ENCODE assay signal across 23 cellular contexts in genomic region chr7:108201766-108202165, GRCh38.
"Had no signal": no experiment of that assay in that cellular context is flagged by ENCODE, and none has a peak within 500 bp of the region (broad histone marks: within the 10 kb centered on the region; RNA-seq: fewer than 3 reads in every experiment).

No MANE protein-coding gene starts in this region.

- H3K9me3 ChIP-seq: body of pancreas, heart right ventricle, mucosa of descending colon, right lobe of liver, tibial nerve had no signal

- ATAC-seq: activated CD8-positive, alpha-beta memory T cell treated with anti-CD3 and anti-CD28 coated beads, Interleukin-2, amount 10 ng/mL, durations not matched to agents 7 days and 5 days; activated CD8-positive, alpha-beta T cell treated with anti-CD3 and anti-CD28 coated beads for 36 hours; body of pancreas; heart right ventricle; left colon; mucosa of descending colon; right lobe of liver; stimulated activated effector memory CD8-positive, alpha-beta T cell treated with anti-CD3 and anti-CD28 coated beads, Interleukin-12 subunit alpha, Interleukin-12 subunit beta, amount 100 ng/mL, for 72 hours; stimulated activated naive CD8-positive, alpha-beta T cell treated with anti-CD3 and anti-CD28 coated beads, Interleukin-15, amount 100 ng/mL, for 72 hours had no signal

- H3K4me3 ChIP-seq: body of pancreas, cardiac muscle cell, heart right ventricle, mucosa of descending colon, right lobe of liver, tibial nerve had no signal

- H3K36me3 ChIP-seq: cardiac muscle cell, heart right ventricle, right lobe of liver, WERI-Rb-1 had no signal

- DNase-seq: activated CD4-positive, alpha-beta T cell treated with anti-CD3 and anti-CD28 coated beads, Interleukin-2, amount 10 ng/mL, durations not matched to agents 7 days and 5 days; activated CD4-positive, CD25-positive, alpha-beta regulatory T cell treated with anti-CD3 and anti-CD28 coated beads, Interleukin-2, amount 50 U/mL, for 72 hours; activated CD8-positive, alpha-beta memory T cell treated with anti-CD3 and anti-CD28 coated beads, Interleukin-2, amount 10 ng/mL, durations not matched to agents 7 days and 5 days; activated CD8-positive, alpha-beta T cell treated with anti-CD3 and anti-CD28 coated beads for 36 hours; activated effector memory CD4-positive, alpha-beta T cell treated with anti-CD3 and anti-CD28 coated beads, Interleukin-2, amount 50 U/mL, for 16 hours; activated naive CD4-positive, alpha-beta T cell treated with anti-CD3 and anti-CD28 coated beads, Interleukin-2, amount 10 ng/mL, durations not matched to agents 7 days and 5 days; activated T-cell treated with anti-CD3 and anti-CD28 coated beads for 4 hours; amygdala; body of pancreas; effector CD4-positive, alpha-beta T cell; foreskin fibroblast; heart right ventricle; left colon; mucosa of descending colon; nephron progenitor cell; right lobe of liver; small intestine; stimulated activated CD4-positive, alpha-beta T cell treated with anti-CD3 and anti-CD28 coated beads, Interleukin-2, amount 100 ng/mL, for 24 hours; stimulated activated naive CD8-positive, alpha-beta T cell treated with anti-CD3 and anti-CD28 coated beads, Interleukin-15, amount 100 ng/mL, for 72 hours; WERI-Rb-1 had no signal

- H3K4me1 ChIP-seq: body of pancreas, heart right ventricle, right lobe of liver, tibial nerve had no signal

- H3K27me3 ChIP-seq: body of pancreas, cardiac muscle cell, right lobe of liver, tibial nerve had no signal

- H3K27ac ChIP-seq: body of pancreas, cardiac muscle cell, heart right ventricle, right lobe of liver, tibial nerve, WERI-Rb-1 had no signal
